30 cellular contexts compared by ENCODE assay signal in genomic region chr16:50944431-50944830, GRCh38.
"Had no signal": no experiment of that assay in that cellular context is flagged by ENCODE, and none has a peak within 500 bp of the region (broad histone marks: within the 10 kb centered on the region; RNA-seq: fewer than 3 reads in every experiment).

No MANE protein-coding gene starts in this region.

- H3K27ac Mint-ChIP-seq: activated CD4-positive, alpha-beta T cell treated with anti-CD3 and anti-CD28 coated beads for 36 hours; activated CD4-positive, alpha-beta T cell treated with anti-CD3 and anti-CD28 coated beads, Interleukin-2, amount 10 ng/mL, durations not matched to agents 7 days and 5 days; activated CD8-positive, alpha-beta T cell treated with anti-CD3 and anti-CD28 coated beads, Interleukin-2, amount 10 ng/mL, durations not matched to agents 7 days and 5 days; activated naive CD4-positive, alpha-beta T cell treated with anti-CD3 and anti-CD28 coated beads for 36 hours; activated naive CD4-positive, alpha-beta T cell treated with anti-CD3 and anti-CD28 coated beads, Interleukin-2, amount 50 U/mL, for 72 hours; activated T-helper 1 cell treated with anti-CD3 and anti-CD28 coated beads, Interleukin-12 subunit alpha, Interleukin-12 subunit beta, Interleukin-2, Interleukin-4 antibody, amounts not matched to agents 30 ng/mL and 10 ng/mL and 1 ng/mL, durations not matched to agents 14 hours and 24 hours and 36 hours; WTC11 had no signal

- H3K27me3 Mint-ChIP-seq: activated CD4-positive, alpha-beta T cell treated with anti-CD3 and anti-CD28 coated beads, Interleukin-2, amount 10 ng/mL, durations not matched to agents 7 days and 5 days had no signal

- H3K27ac ChIP-seq: adrenal gland, body of pancreas, breast epithelium, SJCRH30, SK-N-MC had no signal

- H3K4me1 Mint-ChIP-seq: activated CD4-positive, alpha-beta T cell treated with anti-CD3 and anti-CD28 coated beads for 36 hours; activated CD4-positive, alpha-beta T cell treated with anti-CD3 and anti-CD28 coated beads, Interleukin-2, amount 10 ng/mL, durations not matched to agents 7 days and 5 days had no signal

- H3K4me3 Mint-ChIP-seq: activated CD4-positive, alpha-beta T cell treated with anti-CD3 and anti-CD28 coated beads for 36 hours; activated CD4-positive, alpha-beta T cell treated with anti-CD3 and anti-CD28 coated beads, Interleukin-2, amount 10 ng/mL, durations not matched to agents 7 days and 5 days; activated CD8-positive, alpha-beta T cell treated with anti-CD3 and anti-CD28 coated beads, Interleukin-2, amount 10 ng/mL, durations not matched to agents 7 days and 5 days; activated naive CD4-positive, alpha-beta T cell treated with anti-CD3 and anti-CD28 coated beads for 36 hours; activated T-cell treated with anti-CD3 and anti-CD28 coated beads, Interleukin-2, amount 50 U/mL, for 4 hours; activated T-helper 1 cell treated with anti-CD3 and anti-CD28 coated beads, Interleukin-12 subunit alpha, Interleukin-12 subunit beta, Interleukin-2, Interleukin-4 antibody, amounts not matched to agents 30 ng/mL and 10 ng/mL and 1 ng/mL, durations not matched to agents 14 hours and 24 hours and 36 hours; WTC11 had no signal

- DNase-seq: activated CD4-positive, alpha-beta T cell treated with anti-CD3 and anti-CD28 coated beads for 36 hours; activated CD4-positive, alpha-beta T cell treated with anti-CD3 and anti-CD28 coated beads, Interleukin-2, amount 10 ng/mL, durations not matched to agents 7 days and 5 days; activated CD4-positive, alpha-beta T cell treated with anti-CD3 and anti-CD28 coated beads, Interleukin-2, amount 50 U/mL, for 48 hours; activated CD8-positive, alpha-beta T cell treated with anti-CD3 and anti-CD28 coated beads, Interleukin-2, amount 10 ng/mL, durations not matched to agents 7 days and 5 days; activated gamma-delta T cell treated with Interleukin-2 at 50 U/mL for 16 hours; activated naive CD4-positive, alpha-beta T cell treated with anti-CD3 and anti-CD28 coated beads for 36 hours; activated T-cell treated with anti-CD3 and anti-CD28 coated beads, Interleukin-2, amount 50 U/mL, for 4 hours; adrenal gland; body of pancreas; Kasumi-1; KG1; MM.1S; NCI-H1092 treated with DMSO at 0.1 percent for 48 hours; NCI-H1417 treated with DMSO at 0.1 percent for 48 hours; NCI-H187 treated with DMSO at 0.1 percent for 48 hours; NCI-H2081; NCI-H2171 treated with DMSO at 0.1 percent for 48 hours; NCI-H2227 treated with DMSO at 0.1 percent for 48 hours; NCI-H446; NCI-H510A treated with DMSO at 0.1 percent for 48 hours; NCI-H526 treated with DMSO at 0.1 percent for 48 hours; SHP77; SJCRH30 had no signal

- H3K4me3 ChIP-seq: adrenal gland, body of pancreas, breast epithelium, SJCRH30, SK-N-MC had no signal

- H3K36me3 Mint-ChIP-seq: activated naive CD4-positive, alpha-beta T cell treated with anti-CD3 and anti-CD28 coated beads, Interleukin-2, amount 50 U/mL, for 72 hours; WTC11 had no signal

- H3K9me3 ChIP-seq: adrenal gland, body of pancreas, breast epithelium, SJCRH30 had no signal

- ATAC-seq: activated CD4-positive, alpha-beta T cell treated with anti-CD3 and anti-CD28 coated beads for 36 hours; activated CD4-positive, CD25-positive, alpha-beta regulatory T cell treated with anti-CD3 and anti-CD28 coated beads, Interleukin-2, amount 50 U/mL, for 24 hours; activated CD8-positive, alpha-beta T cell treated with anti-CD3 and anti-CD28 coated beads, Interleukin-2, amount 10 ng/mL, durations not matched to agents 7 days and 5 days; activated naive CD4-positive, alpha-beta T cell treated with anti-CD3 and anti-CD28 coated beads, Interleukin-2, amount 50 U/mL, for 72 hours; activated T-cell treated with anti-CD3 and anti-CD28 coated beads, Interleukin-2, amount 50 U/mL, for 4 hours; body of pancreas; Panc1; WTC11 had no signal

- H3K4me1 ChIP-seq: adrenal gland, breast epithelium, SJCRH30 had no signal

- H3K36me3 ChIP-seq: adrenal gland, breast epithelium, SJCRH30 had no signal

- H3K27me3 ChIP-seq: adrenal gland, body of pancreas, breast epithelium had no signal

- H3K9me3 Mint-ChIP-seq: activated CD4-positive, alpha-beta T cell treated with anti-CD3 and anti-CD28 coated beads, Interleukin-2, amount 10 ng/mL, durations not matched to agents 7 days and 5 days; activated naive CD4-positive, alpha-beta T cell treated with anti-CD3 and anti-CD28 coated beads for 36 hours; activated naive CD4-positive, alpha-beta T cell treated with anti-CD3 and anti-CD28 coated beads, Interleukin-2, amount 50 U/mL, for 72 hours; activated T-cell treated with anti-CD3 and anti-CD28 coated beads, Interleukin-2, amount 50 U/mL, for 4 hours; WTC11 had no signal
